Comparison of ENCODE assay signal across 1 cellular context in genomic region chr4:76011700-76012387, GRCh38.
TF ChIP-seq lines count a peak whose summit lies in the region.

No MANE protein-coding gene starts in this region.

TF ChIP-seq in GM12878, 131 proteins besides CTCF, POLR2A, EP300 and RAD21 (continued from another document):
- TF ChIP-seq, protein P1, sequence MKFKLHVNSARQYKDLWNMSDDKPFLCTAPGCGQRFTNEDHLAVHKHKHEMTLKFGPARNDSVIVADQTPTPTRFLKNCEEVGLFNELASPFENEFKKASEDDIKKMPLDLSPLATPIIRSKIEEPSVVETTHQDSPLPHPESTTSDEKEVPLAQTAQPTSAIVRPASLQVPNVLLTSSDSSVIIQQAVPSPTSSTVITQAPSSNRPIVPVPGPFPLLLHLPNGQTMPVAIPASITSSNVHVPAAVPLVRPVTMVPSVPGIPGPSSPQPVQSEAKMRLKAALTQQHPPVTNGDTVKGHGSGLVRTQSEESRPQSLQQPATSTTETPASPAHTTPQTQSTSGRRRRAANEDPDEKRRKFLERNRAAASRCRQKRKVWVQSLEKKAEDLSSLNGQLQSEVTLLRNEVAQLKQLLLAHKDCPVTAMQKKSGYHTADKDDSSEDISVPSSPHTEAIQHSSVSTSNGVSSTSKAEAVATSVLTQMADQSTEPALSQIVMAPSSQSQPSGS (IDR thresholded peaks at IDR 0.05; ENCODE audit: low read length), result peak; percentile 66
- TF ChIP-seq, protein P2, sequence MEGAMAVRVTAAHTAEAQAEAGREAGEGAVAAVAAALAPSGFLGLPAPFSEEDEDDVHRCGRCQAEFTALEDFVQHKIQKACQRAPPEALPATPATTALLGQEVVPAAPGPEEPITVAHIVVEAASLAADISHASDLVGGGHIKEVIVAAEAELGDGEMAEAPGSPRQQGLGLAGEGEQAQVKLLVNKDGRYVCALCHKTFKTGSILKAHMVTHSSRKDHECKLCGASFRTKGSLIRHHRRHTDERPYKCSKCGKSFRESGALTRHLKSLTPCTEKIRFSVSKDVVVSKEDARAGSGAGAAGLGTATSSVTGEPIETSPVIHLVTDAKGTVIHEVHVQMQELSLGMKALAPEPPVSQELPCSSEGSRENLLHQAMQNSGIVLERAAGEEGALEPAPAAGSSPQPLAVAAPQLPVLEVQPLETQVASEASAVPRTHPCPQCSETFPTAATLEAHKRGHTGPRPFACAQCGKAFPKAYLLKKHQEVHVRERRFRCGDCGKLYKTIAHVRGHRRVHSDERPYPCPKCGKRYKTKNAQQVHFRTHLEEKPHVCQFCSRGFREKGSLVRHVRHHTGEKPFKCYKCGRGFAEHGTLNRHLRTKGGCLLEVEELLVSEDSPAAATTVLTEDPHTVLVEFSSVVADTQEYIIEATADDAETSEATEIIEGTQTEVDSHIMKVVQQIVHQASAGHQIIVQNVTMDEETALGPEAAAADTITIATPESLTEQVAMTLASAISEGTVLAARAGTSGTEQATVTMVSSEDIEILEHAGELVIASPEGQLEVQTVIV (IDR thresholded peaks at IDR 0.05; ENCODE audit: borderline replicate concordance, partially characterized antibody), result no peak
- TF ChIP-seq PBX3 (IDR thresholded peaks at IDR 0.05; ENCODE audit: insufficient replicate concordance, low read depth, low read length) (no peak), NRF1 (conservative IDR thresholded peaks at IDR 0.05; ENCODE audit: low read depth, low read length) (no peak), BMI1 (IDR thresholded peaks at IDR 0.05; ENCODE audit: borderline replicate concordance) (no peak), ZNF24 (IDR thresholded peaks at IDR 0.05) (no peak)
